Comparison of ENCODE assay signal across 3 cellular contexts in genomic region chr2:147487980-147488289, GRCh38.
A peak's percentile ranks its signal among the peaks of the same experiment; 100 is the strongest.
TF ChIP-seq lines count a peak whose summit lies in the region.

No MANE protein-coding gene starts in this region.

TF ChIP-seq in liver, 16 proteins besides CTCF, POLR2A, EP300 and RAD21:
- TF ChIP-seq MAX (IDR thresholded peaks at IDR 0.05) (no peak), GABPA (IDR thresholded peaks at IDR 0.05 in 1 of 2, conservative IDR thresholded peaks at IDR 0.05 in 1 of 2) (no peak), FOXA2 (IDR thresholded peaks at IDR 0.05) (peak; percentile 31)

TF ChIP-seq in HepG2, 621 proteins besides CTCF, POLR2A, EP300 and RAD21:
- TF ChIP-seq ZNF382 (CRISPR knock-in tag; IDR thresholded peaks at IDR 0.05; ENCODE audit: borderline replicate concordance) (no peak), ZFP36 (IDR thresholded peaks at IDR 0.05; ENCODE audit: borderline replicate concordance, low read depth, low read length, partially characterized antibody) (no peak), ZNF773 (CRISPR knock-in tag; IDR thresholded peaks at IDR 0.05; ENCODE audit: borderline replicate concordance) (no peak), ZFP36L1 (CRISPR knock-in tag; IDR thresholded peaks at IDR 0.05) (no peak), ZNF274 (CRISPR knock-in tag; IDR thresholded peaks at IDR 0.05) (no peak)

TF ChIP-seq in H1, 55 proteins besides CTCF, POLR2A, EP300 and RAD21:
- TF ChIP-seq FOSL1 (IDR thresholded peaks at IDR 0.05; ENCODE audit: insufficient read depth, low read depth, low read length), result no peak
- no peak for TF ChIP-seq SAP30 (IDR thresholded peaks at IDR 0.05; ENCODE audit: insufficient read depth, insufficient replicate concordance, low read length)
- no peak for TF ChIP-seq BCL11A (IDR thresholded peaks at IDR 0.05; ENCODE audit: low read depth in 2 of 2, low read length in 2 of 2)
- no peak for TF ChIP-seq CHD2 (IDR thresholded peaks at IDR 0.05; ENCODE audit: low read length)
- TF ChIP-seq RXRA (IDR thresholded peaks at IDR 0.05; ENCODE audit: insufficient read depth, low read depth, low read length), result no peak
